Comparison of ENCODE assay signal across 1 cellular context in genomic region chr3:141060287-141060686, GRCh38.
TF ChIP-seq lines count a peak whose summit lies in the region.

No MANE protein-coding gene starts in this region.

TF ChIP-seq in HepG2, 621 proteins besides CTCF, POLR2A, EP300 and RAD21:
- TF ChIP-seq ZNF512B (CRISPR knock-in tag; IDR thresholded peaks at IDR 0.05; ENCODE audit: borderline replicate concordance): no peak
